In genomic region chr16:19003935-19004334, GRCh38 we compare ENCODE assay signal across 1 cellular context.
TF ChIP-seq lines count a peak whose summit lies in the region.

No MANE protein-coding gene starts in this region.

TF ChIP-seq in HepG2, 621 proteins besides CTCF, POLR2A, EP300 and RAD21 (continued from another document):
- no peak for TF ChIP-seq ZNF512 (CRISPR knock-in tag; IDR thresholded peaks at IDR 0.05)
